In the genomic region with DNA sequence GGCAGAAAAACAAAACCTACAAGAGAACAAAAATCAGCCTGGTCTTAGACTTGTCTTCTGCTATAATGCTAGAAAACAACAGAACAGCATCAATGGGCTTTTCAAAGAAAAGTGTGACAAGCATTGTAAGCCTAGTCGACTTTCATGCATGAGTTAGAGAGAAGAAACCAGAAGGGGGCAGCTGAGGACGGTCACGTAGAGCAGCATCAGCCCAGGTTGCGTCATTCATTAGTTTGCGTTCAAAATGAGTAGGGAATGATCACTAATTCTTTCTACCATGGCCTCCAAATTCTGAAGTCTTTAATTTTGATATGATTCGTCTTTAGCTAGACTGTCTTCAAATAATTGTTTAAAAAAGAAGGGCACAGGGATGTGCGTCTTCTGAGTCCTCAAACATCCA, we compare ENCODE assay signal across 1 cellular context.
TF ChIP-seq lines count a peak whose summit lies in the region.

No MANE protein-coding gene starts in this region.

TF ChIP-seq in HepG2, 621 proteins besides CTCF, POLR2A, EP300 and RAD21 (continues in another document):
- TF ChIP-seq STAG1 (CRISPR knock-in tag; IDR thresholded peaks at IDR 0.05) (peak; percentile 49), ZNF672 (CRISPR knock-in tag; IDR thresholded peaks at IDR 0.05) (no peak), EHMT2 (IDR thresholded peaks at IDR 0.05; ENCODE audit: borderline replicate concordance, low read depth, low read length) (no peak), ZNF619 (CRISPR knock-in tag; IDR thresholded peaks at IDR 0.05) (no peak), PITX1 (CRISPR knock-in tag; IDR thresholded peaks at IDR 0.05) (no peak), NR3C1 (CRISPR knock-in tag; IDR thresholded peaks at IDR 0.05) (no peak), HOXA5 (CRISPR knock-in tag; IDR thresholded peaks at IDR 0.05) (no peak), ZNF260 (CRISPR knock-in tag; IDR thresholded peaks at IDR 0.05; ENCODE audit: borderline replicate concordance, low read depth) (no peak), GATAD1 (CRISPR knock-in tag; IDR thresholded peaks at IDR 0.05) (peak; percentile 38; the same call in 1 of the 2 replicates), BRCA1 (CRISPR knock-in tag; IDR thresholded peaks at IDR 0.05) (no peak), KMT2B (CRISPR knock-in tag; IDR thresholded peaks at IDR 0.05) (no peak), THAP11 (CRISPR knock-in tag; IDR thresholded peaks at IDR 0.05) (peak; percentile 49; the same call in 1 of the 2 replicates), SSRP1 (CRISPR knock-in tag; IDR thresholded peaks at IDR 0.05) (no peak), SALL2 (CRISPR knock-in tag; IDR thresholded peaks at IDR 0.05) (no peak), RFXANK (CRISPR knock-in tag; IDR thresholded peaks at IDR 0.05) (no peak), CENPX (CRISPR knock-in tag; IDR thresholded peaks at IDR 0.05) (no peak), CBX1 (IDR thresholded peaks at IDR 0.05; ENCODE audit: low read depth) (no peak), ISX (CRISPR knock-in tag; conservative IDR thresholded peaks at IDR 0.05) (no peak), ASH2L (IDR thresholded peaks at IDR 0.05; ENCODE audit: insufficient read length, low read depth, low read length) (peak; percentile 24), NFKB2 (CRISPR knock-in tag; IDR thresholded peaks at IDR 0.05; ENCODE audit: borderline replicate concordance) (no peak), ELF3 (CRISPR knock-in tag; IDR thresholded peaks at IDR 0.05) (peak; percentile 32; the same call in 1 of the 2 replicates), NKX3-1 (CRISPR knock-in tag; IDR thresholded peaks at IDR 0.05) (no peak), RFX3 (CRISPR knock-in tag; IDR thresholded peaks at IDR 0.05) (no peak), GLI4 (CRISPR knock-in tag; IDR thresholded peaks at IDR 0.05; ENCODE audit: borderline replicate concordance) (no peak), GATAD2A (CRISPR knock-in tag; IDR thresholded peaks at IDR 0.05) (0 out of 2 replicates have a peak, but pooled peaks have one; percentile 44), RXRB (CRISPR knock-in tag; IDR thresholded peaks at IDR 0.05; ENCODE audit: borderline replicate concordance) (peak; percentile 55; the same call in 1 of the 2 replicates), MED1 (CRISPR knock-in tag; IDR thresholded peaks at IDR 0.05) (peak; percentile 23; the same call in 1 of the 2 replicates), SNRNP70 (IDR thresholded peaks at IDR 0.05; ENCODE audit: low read depth, low read length) (no peak), SOX13 (IDR thresholded peaks at IDR 0.05) (no peak), SOX13 (CRISPR knock-in tag; conservative IDR thresholded peaks at IDR 0.05 in 1 of 2, IDR thresholded peaks at IDR 0.05 in 1 of 2) (0 out of 4 replicates have a peak, but pooled peaks of 1 of the 2 experiments have one; percentile 13), HES4 (CRISPR knock-in tag; IDR thresholded peaks at IDR 0.05; ENCODE audit: borderline replicate concordance) (no peak), ATF7 (IDR thresholded peaks at IDR 0.05) (peak; percentile 55; the same call in 1 of the 2 replicates), ATF7 (CRISPR knock-in tag; IDR thresholded peaks at IDR 0.05) (no peak), TGIF2 (CRISPR knock-in tag; IDR thresholded peaks at IDR 0.05) (no peak), NFE2 (CRISPR knock-in tag; IDR thresholded peaks at IDR 0.05) (no peak), SMC3 (IDR thresholded peaks at IDR 0.05; ENCODE audit: low read length) (peak; percentile 64), ZNF766 (CRISPR knock-in tag; IDR thresholded peaks at IDR 0.05; ENCODE audit: borderline replicate concordance) (no peak), SAP130 (CRISPR knock-in tag; IDR thresholded peaks at IDR 0.05; ENCODE audit: low read depth) (peak; percentile 49; the same call in 1 of the 2 replicates), NCOA2 (CRISPR knock-in tag; IDR thresholded peaks at IDR 0.05) (no peak), BHLHE40 (IDR thresholded peaks at IDR 0.05; ENCODE audit: low read length) (0 out of 2 replicates have a peak, but pooled peaks have one; percentile 22)
- TF ChIP-seq, protein P1, sequence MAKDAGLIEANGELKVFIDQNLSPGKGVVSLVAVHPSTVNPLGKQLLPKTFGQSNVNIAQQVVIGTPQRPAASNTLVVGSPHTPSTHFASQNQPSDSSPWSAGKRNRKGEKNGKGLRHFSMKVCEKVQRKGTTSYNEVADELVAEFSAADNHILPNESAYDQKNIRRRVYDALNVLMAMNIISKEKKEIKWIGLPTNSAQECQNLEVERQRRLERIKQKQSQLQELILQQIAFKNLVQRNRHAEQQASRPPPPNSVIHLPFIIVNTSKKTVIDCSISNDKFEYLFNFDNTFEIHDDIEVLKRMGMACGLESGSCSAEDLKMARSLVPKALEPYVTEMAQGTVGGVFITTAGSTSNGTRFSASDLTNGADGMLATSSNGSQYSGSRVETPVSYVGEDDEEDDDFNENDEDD (CRISPR knock-in tag; IDR thresholded peaks at IDR 0.05; ENCODE audit: borderline replicate concordance): no peak
- TF ChIP-seq, protein P2, sequence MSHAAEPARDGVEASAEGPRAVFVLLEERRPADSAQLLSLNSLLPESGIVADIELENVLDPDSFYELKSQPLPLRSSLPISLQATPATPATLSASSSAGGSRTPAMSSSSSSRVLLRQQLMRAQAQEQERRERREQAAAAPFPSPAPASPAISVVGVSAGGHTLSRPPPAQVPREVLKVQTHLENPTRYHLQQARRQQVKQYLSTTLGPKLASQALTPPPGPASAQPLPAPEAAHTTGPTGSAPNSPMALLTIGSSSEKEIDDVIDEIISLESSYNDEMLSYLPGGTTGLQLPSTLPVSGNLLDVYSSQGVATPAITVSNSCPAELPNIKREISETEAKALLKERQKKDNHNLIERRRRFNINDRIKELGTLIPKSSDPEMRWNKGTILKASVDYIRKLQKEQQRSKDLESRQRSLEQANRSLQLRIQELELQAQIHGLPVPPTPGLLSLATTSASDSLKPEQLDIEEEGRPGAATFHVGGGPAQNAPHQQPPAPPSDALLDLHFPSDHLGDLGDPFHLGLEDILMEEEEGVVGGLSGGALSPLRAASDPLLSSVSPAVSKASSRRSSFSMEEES (CRISPR knock-in tag; IDR thresholded peaks at IDR 0.05): 0 out of 2 replicates have a peak, but pooled peaks have one; percentile 33
- TF ChIP-seq, protein P3, sequence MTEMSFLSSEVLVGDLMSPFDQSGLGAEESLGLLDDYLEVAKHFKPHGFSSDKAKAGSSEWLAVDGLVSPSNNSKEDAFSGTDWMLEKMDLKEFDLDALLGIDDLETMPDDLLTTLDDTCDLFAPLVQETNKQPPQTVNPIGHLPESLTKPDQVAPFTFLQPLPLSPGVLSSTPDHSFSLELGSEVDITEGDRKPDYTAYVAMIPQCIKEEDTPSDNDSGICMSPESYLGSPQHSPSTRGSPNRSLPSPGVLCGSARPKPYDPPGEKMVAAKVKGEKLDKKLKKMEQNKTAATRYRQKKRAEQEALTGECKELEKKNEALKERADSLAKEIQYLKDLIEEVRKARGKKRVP (CRISPR knock-in tag; IDR thresholded peaks at IDR 0.05): peak in 1 of 2 experiments; percentile 89; a peak in 2 of 4 replicates
- TF ChIP-seq, protein P4, sequence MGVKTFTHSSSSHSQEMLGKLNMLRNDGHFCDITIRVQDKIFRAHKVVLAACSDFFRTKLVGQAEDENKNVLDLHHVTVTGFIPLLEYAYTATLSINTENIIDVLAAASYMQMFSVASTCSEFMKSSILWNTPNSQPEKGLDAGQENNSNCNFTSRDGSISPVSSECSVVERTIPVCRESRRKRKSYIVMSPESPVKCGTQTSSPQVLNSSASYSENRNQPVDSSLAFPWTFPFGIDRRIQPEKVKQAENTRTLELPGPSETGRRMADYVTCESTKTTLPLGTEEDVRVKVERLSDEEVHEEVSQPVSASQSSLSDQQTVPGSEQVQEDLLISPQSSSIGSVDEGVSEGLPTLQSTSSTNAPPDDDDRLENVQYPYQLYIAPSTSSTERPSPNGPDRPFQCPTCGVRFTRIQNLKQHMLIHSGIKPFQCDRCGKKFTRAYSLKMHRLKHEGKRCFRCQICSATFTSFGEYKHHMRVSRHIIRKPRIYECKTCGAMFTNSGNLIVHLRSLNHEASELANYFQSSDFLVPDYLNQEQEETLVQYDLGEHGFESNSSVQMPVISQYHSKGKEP (CRISPR knock-in tag; IDR thresholded peaks at IDR 0.05): no peak
- TF ChIP-seq, protein P5, sequence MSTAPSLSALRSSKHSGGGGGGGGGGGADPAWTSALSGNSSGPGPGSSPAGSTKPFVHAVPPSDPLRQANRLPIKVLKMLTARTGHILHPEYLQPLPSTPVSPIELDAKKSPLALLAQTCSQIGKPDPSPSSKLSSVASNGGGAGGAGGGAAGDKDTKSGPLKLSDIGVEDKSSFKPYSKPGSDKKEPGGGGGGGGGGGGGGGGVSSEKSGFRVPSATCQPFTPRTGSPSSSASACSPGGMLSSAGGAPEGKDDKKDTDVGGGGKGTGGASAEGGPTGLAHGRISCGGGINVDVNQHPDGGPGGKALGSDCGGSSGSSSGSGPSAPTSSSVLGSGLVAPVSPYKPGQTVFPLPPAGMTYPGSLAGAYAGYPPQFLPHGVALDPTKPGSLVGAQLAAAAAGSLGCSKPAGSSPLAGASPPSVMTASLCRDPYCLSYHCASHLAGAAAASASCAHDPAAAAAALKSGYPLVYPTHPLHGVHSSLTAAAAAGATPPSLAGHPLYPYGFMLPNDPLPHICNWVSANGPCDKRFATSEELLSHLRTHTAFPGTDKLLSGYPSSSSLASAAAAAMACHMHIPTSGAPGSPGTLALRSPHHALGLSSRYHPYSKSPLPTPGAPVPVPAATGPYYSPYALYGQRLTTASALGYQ (CRISPR knock-in tag; IDR thresholded peaks at IDR 0.05): no peak
- TF ChIP-seq, protein P6, sequence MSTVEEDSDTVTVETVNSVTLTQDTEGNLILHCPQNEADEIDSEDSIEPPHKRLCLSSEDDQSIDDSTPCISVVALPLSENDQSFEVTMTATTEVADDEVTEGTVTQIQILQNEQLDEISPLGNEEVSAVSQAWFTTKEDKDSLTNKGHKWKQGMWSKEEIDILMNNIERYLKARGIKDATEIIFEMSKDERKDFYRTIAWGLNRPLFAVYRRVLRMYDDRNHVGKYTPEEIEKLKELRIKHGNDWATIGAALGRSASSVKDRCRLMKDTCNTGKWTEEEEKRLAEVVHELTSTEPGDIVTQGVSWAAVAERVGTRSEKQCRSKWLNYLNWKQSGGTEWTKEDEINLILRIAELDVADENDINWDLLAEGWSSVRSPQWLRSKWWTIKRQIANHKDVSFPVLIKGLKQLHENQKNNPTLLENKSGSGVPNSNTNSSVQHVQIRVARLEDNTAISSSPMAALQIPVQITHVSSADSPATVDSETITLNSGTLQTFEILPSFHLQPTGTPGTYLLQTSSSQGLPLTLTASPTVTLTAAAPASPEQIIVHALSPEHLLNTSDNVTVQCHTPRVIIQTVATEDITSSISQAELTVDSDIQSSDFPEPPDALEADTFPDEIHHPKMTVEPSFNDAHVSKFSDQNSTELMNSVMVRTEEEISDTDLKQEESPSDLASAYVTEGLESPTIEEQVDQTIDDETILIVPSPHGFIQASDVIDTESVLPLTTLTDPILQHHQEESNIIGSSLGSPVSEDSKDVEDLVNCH (CRISPR knock-in tag; IDR thresholded peaks at IDR 0.05): no peak
- TF ChIP-seq, protein P7, sequence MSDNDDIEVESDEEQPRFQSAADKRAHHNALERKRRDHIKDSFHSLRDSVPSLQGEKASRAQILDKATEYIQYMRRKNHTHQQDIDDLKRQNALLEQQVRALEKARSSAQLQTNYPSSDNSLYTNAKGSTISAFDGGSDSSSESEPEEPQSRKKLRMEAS (IDR thresholded peaks at IDR 0.05): no peak
- TF ChIP-seq, protein P8, sequence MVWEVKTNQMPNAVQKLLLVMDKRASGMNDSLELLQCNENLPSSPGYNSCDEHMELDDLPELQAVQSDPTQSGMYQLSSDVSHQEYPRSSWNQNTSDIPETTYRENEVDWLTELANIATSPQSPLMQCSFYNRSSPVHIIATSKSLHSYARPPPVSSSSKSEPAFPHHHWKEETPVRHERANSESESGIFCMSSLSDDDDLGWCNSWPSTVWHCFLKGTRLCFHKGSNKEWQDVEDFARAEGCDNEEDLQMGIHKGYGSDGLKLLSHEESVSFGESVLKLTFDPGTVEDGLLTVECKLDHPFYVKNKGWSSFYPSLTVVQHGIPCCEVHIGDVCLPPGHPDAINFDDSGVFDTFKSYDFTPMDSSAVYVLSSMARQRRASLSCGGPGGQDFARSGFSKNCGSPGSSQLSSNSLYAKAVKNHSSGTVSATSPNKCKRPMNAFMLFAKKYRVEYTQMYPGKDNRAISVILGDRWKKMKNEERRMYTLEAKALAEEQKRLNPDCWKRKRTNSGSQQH (CRISPR knock-in tag; IDR thresholded peaks at IDR 0.05; ENCODE audit: low read depth): no peak
- TF ChIP-seq, protein P9, sequence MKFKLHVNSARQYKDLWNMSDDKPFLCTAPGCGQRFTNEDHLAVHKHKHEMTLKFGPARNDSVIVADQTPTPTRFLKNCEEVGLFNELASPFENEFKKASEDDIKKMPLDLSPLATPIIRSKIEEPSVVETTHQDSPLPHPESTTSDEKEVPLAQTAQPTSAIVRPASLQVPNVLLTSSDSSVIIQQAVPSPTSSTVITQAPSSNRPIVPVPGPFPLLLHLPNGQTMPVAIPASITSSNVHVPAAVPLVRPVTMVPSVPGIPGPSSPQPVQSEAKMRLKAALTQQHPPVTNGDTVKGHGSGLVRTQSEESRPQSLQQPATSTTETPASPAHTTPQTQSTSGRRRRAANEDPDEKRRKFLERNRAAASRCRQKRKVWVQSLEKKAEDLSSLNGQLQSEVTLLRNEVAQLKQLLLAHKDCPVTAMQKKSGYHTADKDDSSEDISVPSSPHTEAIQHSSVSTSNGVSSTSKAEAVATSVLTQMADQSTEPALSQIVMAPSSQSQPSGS (CRISPR knock-in tag; IDR thresholded peaks at IDR 0.05): peak; percentile 66; the same call in 1 of the 2 replicates
- TF ChIP-seq, protein P10, sequence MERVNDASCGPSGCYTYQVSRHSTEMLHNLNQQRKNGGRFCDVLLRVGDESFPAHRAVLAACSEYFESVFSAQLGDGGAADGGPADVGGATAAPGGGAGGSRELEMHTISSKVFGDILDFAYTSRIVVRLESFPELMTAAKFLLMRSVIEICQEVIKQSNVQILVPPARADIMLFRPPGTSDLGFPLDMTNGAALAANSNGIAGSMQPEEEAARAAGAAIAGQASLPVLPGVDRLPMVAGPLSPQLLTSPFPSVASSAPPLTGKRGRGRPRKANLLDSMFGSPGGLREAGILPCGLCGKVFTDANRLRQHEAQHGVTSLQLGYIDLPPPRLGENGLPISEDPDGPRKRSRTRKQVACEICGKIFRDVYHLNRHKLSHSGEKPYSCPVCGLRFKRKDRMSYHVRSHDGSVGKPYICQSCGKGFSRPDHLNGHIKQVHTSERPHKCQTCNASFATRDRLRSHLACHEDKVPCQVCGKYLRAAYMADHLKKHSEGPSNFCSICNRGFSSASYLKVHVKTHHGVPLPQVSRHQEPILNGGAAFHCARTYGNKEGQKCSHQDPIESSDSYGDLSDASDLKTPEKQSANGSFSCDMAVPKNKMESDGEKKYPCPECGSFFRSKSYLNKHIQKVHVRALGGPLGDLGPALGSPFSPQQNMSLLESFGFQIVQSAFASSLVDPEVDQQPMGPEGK (CRISPR knock-in tag; IDR thresholded peaks at IDR 0.05): 0 out of 2 replicates have a peak, but pooled peaks have one; percentile 19
- TF ChIP-seq, protein P11, sequence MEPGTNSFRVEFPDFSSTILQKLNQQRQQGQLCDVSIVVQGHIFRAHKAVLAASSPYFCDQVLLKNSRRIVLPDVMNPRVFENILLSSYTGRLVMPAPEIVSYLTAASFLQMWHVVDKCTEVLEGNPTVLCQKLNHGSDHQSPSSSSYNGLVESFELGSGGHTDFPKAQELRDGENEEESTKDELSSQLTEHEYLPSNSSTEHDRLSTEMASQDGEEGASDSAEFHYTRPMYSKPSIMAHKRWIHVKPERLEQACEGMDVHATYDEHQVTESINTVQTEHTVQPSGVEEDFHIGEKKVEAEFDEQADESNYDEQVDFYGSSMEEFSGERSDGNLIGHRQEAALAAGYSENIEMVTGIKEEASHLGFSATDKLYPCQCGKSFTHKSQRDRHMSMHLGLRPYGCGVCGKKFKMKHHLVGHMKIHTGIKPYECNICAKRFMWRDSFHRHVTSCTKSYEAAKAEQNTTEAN (CRISPR knock-in tag; conservative IDR thresholded peaks at IDR 0.05): no peak
